In the genomic region with DNA sequence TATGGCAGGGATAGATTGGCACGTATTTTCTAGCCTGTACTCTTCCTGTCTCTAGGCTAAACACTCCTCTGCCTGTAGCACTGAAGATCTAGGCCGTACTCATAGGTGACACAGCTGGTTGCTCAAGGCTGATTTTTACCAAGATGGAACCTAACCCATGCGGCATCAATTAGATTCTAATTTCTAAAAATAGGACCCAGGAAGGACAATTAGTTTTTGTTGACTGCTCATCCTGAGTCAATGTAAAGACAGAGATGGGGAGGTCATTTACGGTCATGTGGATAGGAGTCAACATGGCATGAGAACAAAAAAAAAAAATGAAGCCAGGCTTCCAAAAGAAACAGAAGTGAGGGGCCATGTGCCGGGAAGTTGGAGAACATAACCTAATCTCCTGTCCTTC, we compare ENCODE assay signal across 15 cellular contexts.
DNase-seq lines count a peak whose midpoint lies in the region; ATAC-seq and TF ChIP-seq lines count a peak whose summit lies in the region.
"Had no signal": no experiment of that assay in that cellular context is flagged by ENCODE, and none has a peak within 500 bp of the region (broad histone marks: within the 10 kb centered on the region; RNA-seq: fewer than 3 reads in every experiment).

No MANE protein-coding gene starts in this region.

- H3K27ac Mint-ChIP-seq in HFFc6 = peak overlapping the region; percentile 91
- H3K27ac Mint-ChIP-seq: CD4-positive, alpha-beta T cell had no signal

- no peak overlapping the region for H3K4me2 ChIP-seq in hepatocyte

- ATAC-seq in body of pancreas = no peak
- ATAC-seq in GM19395 (IDR thresholded peaks at IDR 0.05; ENCODE audit: unreplicated experiment) = no peak
- ATAC-seq: PC-3 had no signal

- intact Hi-C loops in body of pancreas (cut with DNase I) (no loop called here), lower leg skin (cut with DNase I; ENCODE audit: low total_unique reads) (no loop called here)

- no peak overlapping the region for H3K4me3 ChIP-seq in AG10803 (ENCODE audit: low read length)
- H3K4me3 ChIP-seq in body of pancreas = no peak overlapping the region
- no peak overlapping the region for H3K4me3 ChIP-seq in hepatocyte
- H3K4me3 ChIP-seq in lower leg skin (ENCODE audit: low read depth, poor library complexity, severe bottlenecking) = no peak overlapping the region
- H3K4me3 ChIP-seq: SJCRH30 had no signal

- H3K9me3 Mint-ChIP-seq in HFFc6 = 0 out of 2 replicates have a peak, but pooled peaks cover 3% of the 10 kb centered on the region

- H3K4me1 ChIP-seq in body of pancreas (peaks cover 85% of the 10 kb centered on the region), hepatocyte (ENCODE audit: insufficient read depth) (peaks cover 9% of the 10 kb centered on the region)
- H3K4me1 ChIP-seq: SJCRH30 had no signal

- DNase-seq in AG10803 (ENCODE audit: low read depth) = peak; percentile 19
- peak; percentile 82 for DNase-seq in HFFc6
- peak in 1 of 4 donors; percentile 16 for DNase-seq in body of pancreas
- DNase-seq in hepatocyte (ENCODE audit: low spot score) = no peak
- no peak for DNase-seq in D341Med (ENCODE audit: low spot score)
- no peak for DNase-seq in lower leg skin (ENCODE audit: low spot score in 2 of 2)
- DNase-seq: CD4-positive, alpha-beta T cell; GF-D8; KBM-7; NCI-H1105; NCI-H1694 treated with DMSO at 0.1 percent for 48 hours; PC-3; SJCRH30 had no signal

- peak overlapping the region; percentile 36; the same call in 1 of the 2 replicates for H3K4me3 Mint-ChIP-seq in HFFc6
- H3K4me3 Mint-ChIP-seq: CD4-positive, alpha-beta T cell had no signal

- WGBS in body of pancreas, 2 donors = 42 to 53% methylated on average over 5 of the region's 5 CpGs
- 78% methylated on average over 5 of the region's 5 CpGs for WGBS in hepatocyte (ENCODE audit: low lambda C conversion rate, missing lambda C conversion rate)
- WGBS in lower leg skin, 2 donors = 89 to 91% methylated on average over 5 of the region's 5 CpGs

- no peaks in the 10 kb centered on the region for H4K20me1 ChIP-seq in hepatocyte (ENCODE audit: insufficient read depth, poor library complexity, severe bottlenecking)

- H3K27ac ChIP-seq in body of pancreas = peak overlapping the region; percentile 59 to 95 (median 92)
- peak overlapping the region; percentile 9 for H3K27ac ChIP-seq in hepatocyte
- H3K27ac ChIP-seq: RWPE1, SJCRH30 had no signal

- H3K9me2 ChIP-seq in hepatocyte (replicated peaks; ENCODE audit: insufficient read depth) = no peaks in the 10 kb centered on the region

- no peaks in the 10 kb centered on the region for H3K79me2 ChIP-seq in hepatocyte

- TF ChIP-seq CTCF in AG10803 (conservative IDR thresholded peaks at IDR 0.05; ENCODE audit: low read length) (no peak), HFFc6 (IDR thresholded peaks at IDR 0.05) (no peak), body of pancreas (IDR thresholded peaks at IDR 0.05) (no peak), hepatocyte (IDR thresholded peaks at IDR 0.05; ENCODE audit: poor library complexity) (no peak), lower leg skin (IDR thresholded peaks at IDR 0.05) (no peak)

- H3K36me3 ChIP-seq in body of pancreas (replicated peaks in 1 of 2; ENCODE audit: insufficient read depth in 1 of 2, low read depth in 2 of 2) (no peaks in the 10 kb centered on the region), hepatocyte (replicated peaks; ENCODE audit: insufficient read depth, low read depth) (no peaks in the 10 kb centered on the region)
- H3K36me3 ChIP-seq: SJCRH30 had no signal

- no peak overlapping the region for H2AFZ ChIP-seq in hepatocyte

- peaks cover 84% of the 10 kb centered on the region for H3K4me1 Mint-ChIP-seq in HFFc6 (ENCODE audit: low read depth)

- TF ChIP-seq POLR2A in body of pancreas (IDR thresholded peaks at IDR 0.05) (no peak), lower leg skin (IDR thresholded peaks at IDR 0.05) (no peak)

- H3K27me3 ChIP-seq in body of pancreas (no peaks in the 10 kb centered on the region), hepatocyte (no peaks in the 10 kb centered on the region)

- H3K9me3 ChIP-seq in body of pancreas (no peaks in the 10 kb centered on the region), hepatocyte (ENCODE audit: low read depth) (no peaks in the 10 kb centered on the region)
- H3K9me3 ChIP-seq: SJCRH30 had no signal

- H3K36me3 Mint-ChIP-seq in HFFc6 (ENCODE audit: low read depth) = 0 out of 2 replicates have a peak, but pooled peaks cover 4% of the 10 kb centered on the region

- no peaks in the 10 kb centered on the region for H3K27me3 Mint-ChIP-seq in HFFc6 (ENCODE audit: insufficient read depth)
- H3K27me3 Mint-ChIP-seq: CD4-positive, alpha-beta T cell had no signal

Comparison
In these comparisons a context has a peak if more than half of its experiments do, and no peak if none do; other contexts are left out.
1. DNase-seq: peak in AG10803 (single experiment) and HFFc6 (single experiment); none in hepatocyte (single experiment), D341Med (single experiment) and lower leg skin (0 of 2).